In genomic region chr3:15630646-15631350, GRCh38 we compare ENCODE assay signal across 8 cellular contexts. TPM values are rescaled to one million over a fixed set of nuclear protein-coding genes. Genes with fewer than 3 reads are reported as not detected.
DNase-seq lines count a peak whose midpoint lies in the region; ATAC-seq and TF ChIP-seq lines count a peak whose summit lies in the region.

No MANE protein-coding gene starts in this region.

- no peaks in the 10 kb centered on the region for H3K36me3 ChIP-seq in PC-9 (ENCODE audit: low read depth)
- H3K36me3 ChIP-seq in osteoblast (ENCODE audit: insufficient read depth, low read length) = no peaks in the 10 kb centered on the region

- DNase-seq in PC-9 (peak in 1 of 2 experiments; percentile 71), endothelial cell (ENCODE audit: low spot score) (no peak), osteoblast (ENCODE audit: insufficient read length, low spot score, missing footprints) (peak; percentile 80), mucosa of gallbladder (ENCODE audit: low spot score) (no peak), NCI-H187 (lab: John Stamatoyannopoulos, UW) (no peak)
- DNase-seq in activated CD8-positive, alpha-beta memory T cell treated with anti-CD3 and anti-CD28 coated beads for 24 hours = no peak

- peak overlapping the region; percentile 79 for H3K27ac ChIP-seq in PC-9
- H3K27ac ChIP-seq in osteoblast (ENCODE audit: low read depth, low read length) = peak overlapping the region; percentile 94

- H3K9me3 Mint-ChIP-seq in endothelial cell (ENCODE audit: unreplicated experiment) = no peaks in the 10 kb centered on the region

- peaks cover 44% of the 10 kb centered on the region for H3K4me1 Mint-ChIP-seq in endothelial cell (ENCODE audit: unreplicated experiment)

- no peak for TF ChIP-seq CTCF in PC-9 (conservative IDR thresholded peaks at IDR 0.05)
- no peak for TF ChIP-seq CTCF in endothelial cell (IDR thresholded peaks at IDR 0.05; ENCODE audit: unreplicated experiment)
- no peak for TF ChIP-seq CTCF in osteoblast (IDR thresholded peaks at IDR 0.05; ENCODE audit: extremely low read depth, low read depth, low read length)

- BruUV-seq in PC-9 (replicated peaks; lab: Mats Ljungman, UMichigan) = no TSS peak

- H3K79me2 ChIP-seq in PC-9 (ENCODE audit: low read depth) (no peaks in the 10 kb centered on the region; the same call in 1 of the 2 replicates), osteoblast (ENCODE audit: insufficient read depth, low read length) (peaks cover 5% of the 10 kb centered on the region)

- H3K27me3 ChIP-seq in PC-9 (ENCODE audit: insufficient read depth, low read depth) (no peaks in the 10 kb centered on the region), osteoblast (ENCODE audit: insufficient read depth, low read length) (no peaks in the 10 kb centered on the region)

- H3K4me3 ChIP-seq in GM08714 (ENCODE audit: low read length) (peak overlapping the region; percentile 50), PC-9 (peak overlapping the region; percentile 15; the same call in 1 of the 2 replicates), osteoblast (ENCODE audit: insufficient read depth, low read length) (peak overlapping the region; percentile 64)

- peaks cover 40% of the 10 kb centered on the region for H3F3A ChIP-seq in PC-9 (ENCODE audit: insufficient read depth, low read depth)

- POLR2A ChIA-PET in PC-9 (lab: Charles Lee; ENCODE audit: unreplicated experiment) = interaction anchor here (0.5 to 0.8 kb wide), 2 partner anchors 12 to 1415 kb away, joined by 6 to 14 read pairs; no protein-coding TSS in a partner anchor

- no peaks in the 10 kb centered on the region for H3K36me3 Mint-ChIP-seq in endothelial cell (ENCODE audit: low read depth, unreplicated experiment)

- H3K27ac Mint-ChIP-seq in endothelial cell (ENCODE audit: unreplicated experiment) = peak overlapping the region; percentile 91

- peak; percentile 29 for ATAC-seq in GM21786 (IDR thresholded peaks at IDR 0.05; ENCODE audit: unreplicated experiment)

- H2AFZ ChIP-seq in PC-9 = no peak overlapping the region
- peak overlapping the region; percentile 84 for H2AFZ ChIP-seq in osteoblast (ENCODE audit: low read length)

- no peaks in the 10 kb centered on the region for H3K9me2 ChIP-seq in PC-9 (ENCODE audit: insufficient read depth)

- peaks cover 11% of the 10 kb centered on the region for H3K27me3 Mint-ChIP-seq in endothelial cell (ENCODE audit: unreplicated experiment)

- peaks cover 62% of the 10 kb centered on the region for H3K4me1 ChIP-seq in PC-9 (replicated peaks; ENCODE audit: insufficient read depth)
- peaks cover 44% of the 10 kb centered on the region for H3K4me1 ChIP-seq in osteoblast (ENCODE audit: insufficient read depth, low read length)

- intact Hi-C loops in PC-9 (cut with micrococcal nuclease; ENCODE audit: unreplicated experiment) = loop anchor here (1.0 to 10.0 kb wide), 6 partner anchors 17 to 637 kb away; partner anchors contain the start of gene OXNAD1

- H3K9me3 ChIP-seq in PC-9 (ENCODE audit: insufficient read depth, low read depth) (no peaks in the 10 kb centered on the region), osteoblast (ENCODE audit: low read depth, low read length) (no peaks in the 10 kb centered on the region)

- H3K4me2 ChIP-seq in PC-9 (peak overlapping the region; percentile 64), osteoblast (ENCODE audit: insufficient read depth, low read length) (peak overlapping the region; percentile 84)

- H4K20me1 ChIP-seq in PC-9 (ENCODE audit: insufficient read depth) = no peaks in the 10 kb centered on the region
- no peaks in the 10 kb centered on the region for H4K20me1 ChIP-seq in osteoblast (ENCODE audit: insufficient read depth, low read length)

- H3K4me3 Mint-ChIP-seq in endothelial cell (ENCODE audit: unreplicated experiment) = no peak overlapping the region

- CTCF ChIA-PET in PC-9 (lab: Charles Lee) = interaction anchor here (1.7 kb wide), 1 partner anchor 182 kb away, joined by 3 read pairs; no protein-coding TSS in a partner anchor

RNA-seq across cellular contexts. Expression of gene BTD, which starts 29.3 kb away (rescaled TPM):
- total RNA-seq in PC-9 (2021) = 15.6 and 18.1 TPM in 2 replicates
- 13.1 TPM for total RNA-seq in endothelial cell (ENCODE audit: unreplicated experiment)
- total RNA-seq in osteoblast = 31.1 and 34.5 TPM in 2 replicates
- 45.9 TPM for total RNA-seq in mucosa of gallbladder

RNA-seq across cellular contexts. Expression of gene HACL1, which starts 29.4 kb away (rescaled TPM):
- total RNA-seq in PC-9 (2021) (28.7 and 31.7 TPM in 2 replicates), endothelial cell (ENCODE audit: unreplicated experiment) (17.5 TPM), osteoblast (31.5 and 34.7 TPM in 2 replicates), mucosa of gallbladder (22.5 TPM)
